Comparison of ENCODE assay signal across 3 cellular contexts in genomic region chr21:44377201-44377921, GRCh38.
TF ChIP-seq lines count a peak whose summit lies in the region.

No MANE protein-coding gene starts in this region.

TF ChIP-seq in SK-N-SH, 30 proteins besides CTCF, POLR2A, EP300 and RAD21 (continues in another document):
- TF ChIP-seq YY1 (IDR thresholded peaks at IDR 0.05; ENCODE audit: low read depth) (no peak), GABPA (IDR thresholded peaks at IDR 0.05; ENCODE audit: low read depth) (no peak), RXRA (IDR thresholded peaks at IDR 0.05; ENCODE audit: borderline replicate concordance, low read depth) (no peak), SMC3 (IDR thresholded peaks at IDR 0.05; ENCODE audit: low read depth, low read length) (no peak), GATA2 (CRISPR knock-in tag; IDR thresholded peaks at IDR 0.05) (no peak), PBX3 (IDR thresholded peaks at IDR 0.05) (no peak), POLR2AphosphoS5 (IDR thresholded peaks at IDR 0.05; ENCODE audit: low read depth, low read length) (no peak), TEAD4 (IDR thresholded peaks at IDR 0.05; ENCODE audit: borderline replicate concordance, insufficient read depth) (no peak), RFX5 (IDR thresholded peaks at IDR 0.05; ENCODE audit: low read length) (no peak), MEF2A (IDR thresholded peaks at IDR 0.05; ENCODE audit: borderline replicate concordance, low read depth) (no peak), NRF1 (IDR thresholded peaks at IDR 0.05; ENCODE audit: low read depth, low read length) (no peak), IRF3 (IDR thresholded peaks at IDR 0.05; ENCODE audit: low read depth, low read length) (no peak), MAX (IDR thresholded peaks at IDR 0.05; ENCODE audit: low read depth) (no peak), FOXM1 (IDR thresholded peaks at IDR 0.05; ENCODE audit: low read depth) (no peak), ELF1 (IDR thresholded peaks at IDR 0.05) (no peak), USF2 (IDR thresholded peaks at IDR 0.05; ENCODE audit: borderline replicate concordance, low read depth, low read length) (no peak)

TF ChIP-seq in SK-N-SH treated with all-trans-retinoic acid at 6 μM for 48 hours, 23 proteins besides CTCF, POLR2A, EP300 and RAD21:
- TF ChIP-seq CREB5 (CRISPR knock-in tag; IDR thresholded peaks at IDR 0.05; ENCODE audit: low read depth) (no peak), PPARA (CRISPR knock-in tag; IDR thresholded peaks at IDR 0.05; ENCODE audit: borderline replicate concordance) (no peak), ZC3H10 (CRISPR knock-in tag; IDR thresholded peaks at IDR 0.05) (no peak), ISL1 (CRISPR knock-in tag; IDR thresholded peaks at IDR 0.05) (no peak)
TF ChIP-seq in SK-N-SH treated with all-trans-retinoic acid at 6 μM for 48 hours: peak in this region for 0.

TF ChIP-seq in H1, 55 proteins besides CTCF, POLR2A, EP300 and RAD21:
- 0 out of 2 replicates have a peak, but pooled peaks have one; percentile 29 for TF ChIP-seq E2F6 (IDR thresholded peaks at IDR 0.05)
- no peak for TF ChIP-seq SIRT6 (IDR thresholded peaks at IDR 0.05; ENCODE audit: low read length)
- TF ChIP-seq BACH1 (IDR thresholded peaks at IDR 0.05; ENCODE audit: low read length), result peak; percentile 63
- TF ChIP-seq ATF2 (IDR thresholded peaks at IDR 0.05; ENCODE audit: low read length), result no peak
- TF ChIP-seq MAX (IDR thresholded peaks at IDR 0.05), result 0 out of 2 replicates have a peak, but pooled peaks have one; percentile 34
- peak; percentile 62; the same call in 1 of the 2 replicates for TF ChIP-seq MAFK (IDR thresholded peaks at IDR 0.05; ENCODE audit: low read depth, low read length)
